In the genomic region with DNA sequence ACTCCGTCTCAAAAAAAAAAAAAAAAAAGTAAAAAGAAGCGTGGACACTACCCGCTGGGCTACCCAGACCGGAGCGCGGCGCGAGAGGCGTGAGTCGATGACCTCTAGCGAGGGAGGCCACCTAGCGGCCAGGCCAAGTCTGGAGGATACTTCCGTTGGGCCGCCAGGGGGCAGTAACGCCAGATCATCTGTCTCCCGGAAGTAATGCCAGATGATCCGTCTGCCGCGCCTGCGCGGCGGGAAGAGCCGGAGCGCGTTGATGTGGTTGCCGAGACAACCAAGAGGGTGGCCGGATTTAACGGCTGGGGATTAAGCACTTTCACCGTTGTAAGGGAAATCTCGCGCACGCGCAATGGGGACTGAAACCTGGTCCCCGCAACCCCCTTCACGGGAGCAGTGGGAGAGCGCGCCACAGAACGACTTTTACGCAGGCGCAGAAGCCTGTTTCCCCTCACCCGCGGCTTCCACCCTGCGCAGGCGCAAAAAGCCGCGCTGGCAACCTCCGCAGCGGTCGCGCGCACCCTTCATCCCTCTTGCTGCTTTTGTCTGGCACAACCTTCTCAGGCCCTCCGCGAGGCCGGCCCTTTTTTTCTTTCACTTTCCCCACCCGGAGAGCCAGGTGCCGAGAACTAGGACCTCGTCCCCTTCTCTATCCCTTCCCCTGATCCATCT, we compare ENCODE assay signal across 1 cellular context.
TF ChIP-seq lines count a peak whose summit lies in the region.

No MANE protein-coding gene starts in this region.

TF ChIP-seq in HepG2, 621 proteins besides CTCF, POLR2A, EP300 and RAD21 (continued from another document and continues in another):
- TF ChIP-seq, protein P1, sequence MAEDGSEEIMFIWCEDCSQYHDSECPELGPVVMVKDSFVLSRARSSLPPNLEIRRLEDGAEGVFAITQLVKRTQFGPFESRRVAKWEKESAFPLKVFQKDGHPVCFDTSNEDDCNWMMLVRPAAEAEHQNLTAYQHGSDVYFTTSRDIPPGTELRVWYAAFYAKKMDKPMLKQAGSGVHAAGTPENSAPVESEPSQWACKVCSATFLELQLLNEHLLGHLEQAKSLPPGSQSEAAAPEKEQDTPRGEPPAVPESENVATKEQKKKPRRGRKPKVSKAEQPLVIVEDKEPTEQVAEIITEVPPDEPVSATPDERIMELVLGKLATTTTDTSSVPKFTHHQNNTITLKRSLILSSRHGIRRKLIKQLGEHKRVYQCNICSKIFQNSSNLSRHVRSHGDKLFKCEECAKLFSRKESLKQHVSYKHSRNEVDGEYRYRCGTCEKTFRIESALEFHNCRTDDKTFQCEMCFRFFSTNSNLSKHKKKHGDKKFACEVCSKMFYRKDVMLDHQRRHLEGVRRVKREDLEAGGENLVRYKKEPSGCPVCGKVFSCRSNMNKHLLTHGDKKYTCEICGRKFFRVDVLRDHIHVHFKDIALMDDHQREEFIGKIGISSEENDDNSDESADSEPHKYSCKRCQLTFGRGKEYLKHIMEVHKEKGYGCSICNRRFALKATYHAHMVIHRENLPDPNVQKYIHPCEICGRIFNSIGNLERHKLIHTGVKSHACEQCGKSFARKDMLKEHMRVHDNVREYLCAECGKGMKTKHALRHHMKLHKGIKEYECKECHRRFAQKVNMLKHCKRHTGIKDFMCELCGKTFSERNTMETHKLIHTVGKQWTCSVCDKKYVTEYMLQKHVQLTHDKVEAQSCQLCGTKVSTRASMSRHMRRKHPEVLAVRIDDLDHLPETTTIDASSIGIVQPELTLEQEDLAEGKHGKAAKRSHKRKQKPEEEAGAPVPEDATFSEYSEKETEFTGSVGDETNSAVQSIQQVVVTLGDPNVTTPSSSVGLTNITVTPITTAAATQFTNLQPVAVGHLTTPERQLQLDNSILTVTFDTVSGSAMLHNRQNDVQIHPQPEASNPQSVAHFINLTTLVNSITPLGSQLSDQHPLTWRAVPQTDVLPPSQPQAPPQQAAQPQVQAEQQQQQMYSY (CRISPR knock-in tag; IDR thresholded peaks at IDR 0.05), result no peak; the same call in 1 of the 2 replicates
- TF ChIP-seq ZBTB42 (CRISPR knock-in tag; IDR thresholded peaks at IDR 0.05) (peak; percentile 35; the same call in 1 of the 2 replicates), ZNF598 (CRISPR knock-in tag; IDR thresholded peaks at IDR 0.05; ENCODE audit: borderline replicate concordance) (0 out of 2 replicates have a peak, but pooled peaks have one; percentile 37), ZC3H13 (CRISPR knock-in tag; IDR thresholded peaks at IDR 0.05) (peak; percentile 90; the same call in 1 of the 2 replicates), ZNF20 (CRISPR knock-in tag; IDR thresholded peaks at IDR 0.05) (no peak), CERS6 (CRISPR knock-in tag; IDR thresholded peaks at IDR 0.05) (no peak), ZNF839 (CRISPR knock-in tag; IDR thresholded peaks at IDR 0.05; ENCODE audit: borderline replicate concordance) (0 out of 2 replicates have a peak, but pooled peaks have one; percentile 64), KDM1A (CRISPR knock-in tag; IDR thresholded peaks at IDR 0.05) (0 out of 2 replicates have a peak, but pooled peaks have one; percentile 49), POLR2G (IDR thresholded peaks at IDR 0.05; ENCODE audit: low read depth, low read length) (peak; percentile 95), ZNF614 (CRISPR knock-in tag; IDR thresholded peaks at IDR 0.05; ENCODE audit: borderline replicate concordance) (peak; percentile 54; the same call in 1 of the 2 replicates), POGK (CRISPR knock-in tag; conservative IDR thresholded peaks at IDR 0.05) (0 out of 2 replicates have a peak, but pooled peaks have one; percentile 64), RARA (CRISPR knock-in tag; IDR thresholded peaks at IDR 0.05) (peak; percentile 48), ZNF280D (CRISPR knock-in tag; IDR thresholded peaks at IDR 0.05) (peak; percentile 26; the same call in 1 of the 2 replicates), ZNF296 (CRISPR knock-in tag; conservative IDR thresholded peaks at IDR 0.05) (no peak), TFDP1 (CRISPR knock-in tag; IDR thresholded peaks at IDR 0.05; ENCODE audit: borderline replicate concordance) (peak; percentile 81), ZNF124 (CRISPR knock-in tag; IDR thresholded peaks at IDR 0.05) (peak; percentile 33; the same call in 1 of the 2 replicates), ZFP1 (CRISPR knock-in tag; IDR thresholded peaks at IDR 0.05) (0 out of 2 replicates have a peak, but pooled peaks have one; percentile 21), ZNF138 (CRISPR knock-in tag; IDR thresholded peaks at IDR 0.05; ENCODE audit: low read depth) (0 out of 2 replicates have a peak, but pooled peaks have one; percentile 33), NCOA2 (CRISPR knock-in tag; IDR thresholded peaks at IDR 0.05) (peak; percentile 40), SAP130 (CRISPR knock-in tag; IDR thresholded peaks at IDR 0.05; ENCODE audit: low read depth) (peak; percentile 89), PHF20 (CRISPR knock-in tag; IDR thresholded peaks at IDR 0.05) (peak; percentile 91), KDM5B (CRISPR knock-in tag; IDR thresholded peaks at IDR 0.05; ENCODE audit: borderline replicate concordance) (peak; percentile 29), CHD4 (IDR thresholded peaks at IDR 0.05; ENCODE audit: borderline replicate concordance, low read length) (no peak), HNRNPH1 (optimal IDR thresholded peaks at IDR 0.05; ENCODE audit: low read depth, low read length) (no peak), ZNF234 (CRISPR knock-in tag; conservative IDR thresholded peaks at IDR 0.05) (no peak), HOXA5 (CRISPR knock-in tag; IDR thresholded peaks at IDR 0.05) (peak; percentile 47; the same call in 1 of the 2 replicates)
- TF ChIP-seq, protein P2, sequence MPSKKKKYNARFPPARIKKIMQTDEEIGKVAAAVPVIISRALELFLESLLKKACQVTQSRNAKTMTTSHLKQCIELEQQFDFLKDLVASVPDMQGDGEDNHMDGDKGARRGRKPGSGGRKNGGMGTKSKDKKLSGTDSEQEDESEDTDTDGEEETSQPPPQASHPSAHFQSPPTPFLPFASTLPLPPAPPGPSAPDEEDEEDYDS (CRISPR knock-in tag; IDR thresholded peaks at IDR 0.05), result no peak
- TF ChIP-seq, protein P3, sequence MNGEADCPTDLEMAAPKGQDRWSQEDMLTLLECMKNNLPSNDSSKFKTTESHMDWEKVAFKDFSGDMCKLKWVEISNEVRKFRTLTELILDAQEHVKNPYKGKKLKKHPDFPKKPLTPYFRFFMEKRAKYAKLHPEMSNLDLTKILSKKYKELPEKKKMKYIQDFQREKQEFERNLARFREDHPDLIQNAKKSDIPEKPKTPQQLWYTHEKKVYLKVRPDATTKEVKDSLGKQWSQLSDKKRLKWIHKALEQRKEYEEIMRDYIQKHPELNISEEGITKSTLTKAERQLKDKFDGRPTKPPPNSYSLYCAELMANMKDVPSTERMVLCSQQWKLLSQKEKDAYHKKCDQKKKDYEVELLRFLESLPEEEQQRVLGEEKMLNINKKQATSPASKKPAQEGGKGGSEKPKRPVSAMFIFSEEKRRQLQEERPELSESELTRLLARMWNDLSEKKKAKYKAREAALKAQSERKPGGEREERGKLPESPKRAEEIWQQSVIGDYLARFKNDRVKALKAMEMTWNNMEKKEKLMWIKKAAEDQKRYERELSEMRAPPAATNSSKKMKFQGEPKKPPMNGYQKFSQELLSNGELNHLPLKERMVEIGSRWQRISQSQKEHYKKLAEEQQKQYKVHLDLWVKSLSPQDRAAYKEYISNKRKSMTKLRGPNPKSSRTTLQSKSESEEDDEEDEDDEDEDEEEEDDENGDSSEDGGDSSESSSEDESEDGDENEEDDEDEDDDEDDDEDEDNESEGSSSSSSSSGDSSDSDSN (CRISPR knock-in tag; IDR thresholded peaks at IDR 0.05), result peak; percentile 65
- TF ChIP-seq, protein P4, sequence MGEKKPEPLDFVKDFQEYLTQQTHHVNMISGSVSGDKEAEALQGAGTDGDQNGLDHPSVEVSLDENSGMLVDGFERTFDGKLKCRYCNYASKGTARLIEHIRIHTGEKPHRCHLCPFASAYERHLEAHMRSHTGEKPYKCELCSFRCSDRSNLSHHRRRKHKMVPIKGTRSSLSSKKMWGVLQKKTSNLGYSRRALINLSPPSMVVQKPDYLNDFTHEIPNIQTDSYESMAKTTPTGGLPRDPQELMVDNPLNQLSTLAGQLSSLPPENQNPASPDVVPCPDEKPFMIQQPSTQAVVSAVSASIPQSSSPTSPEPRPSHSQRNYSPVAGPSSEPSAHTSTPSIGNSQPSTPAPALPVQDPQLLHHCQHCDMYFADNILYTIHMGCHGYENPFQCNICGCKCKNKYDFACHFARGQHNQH (CRISPR knock-in tag; IDR thresholded peaks at IDR 0.05), result peak; percentile 55; the same call in 1 of the 2 replicates
- TF ChIP-seq, protein P5, sequence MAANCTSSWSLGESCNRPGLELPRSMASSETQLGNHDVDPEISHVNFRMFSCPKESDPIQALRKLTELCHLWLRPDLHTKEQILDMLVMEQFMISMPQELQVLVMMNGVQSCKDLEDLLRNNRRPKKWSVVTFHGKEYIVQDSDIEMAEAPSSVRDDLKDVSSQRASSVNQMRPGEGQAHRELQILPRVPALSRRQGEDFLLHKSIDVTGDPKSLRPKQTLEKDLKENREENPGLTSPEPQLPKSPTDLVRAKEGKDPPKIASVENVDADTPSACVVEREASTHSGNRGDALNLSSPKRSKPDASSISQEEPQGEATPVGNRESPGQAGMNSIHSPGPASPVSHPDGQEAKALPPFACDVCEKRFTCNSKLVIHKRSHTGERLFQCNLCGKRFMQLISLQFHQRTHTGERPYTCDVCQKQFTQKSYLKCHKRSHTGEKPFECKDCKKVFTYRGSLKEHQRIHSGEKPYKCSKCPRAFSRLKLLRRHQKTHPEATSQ (CRISPR knock-in tag; IDR thresholded peaks at IDR 0.05; ENCODE audit: borderline replicate concordance), result peak; percentile 70; the same call in 1 of the 2 replicates
- TF ChIP-seq, protein P6, sequence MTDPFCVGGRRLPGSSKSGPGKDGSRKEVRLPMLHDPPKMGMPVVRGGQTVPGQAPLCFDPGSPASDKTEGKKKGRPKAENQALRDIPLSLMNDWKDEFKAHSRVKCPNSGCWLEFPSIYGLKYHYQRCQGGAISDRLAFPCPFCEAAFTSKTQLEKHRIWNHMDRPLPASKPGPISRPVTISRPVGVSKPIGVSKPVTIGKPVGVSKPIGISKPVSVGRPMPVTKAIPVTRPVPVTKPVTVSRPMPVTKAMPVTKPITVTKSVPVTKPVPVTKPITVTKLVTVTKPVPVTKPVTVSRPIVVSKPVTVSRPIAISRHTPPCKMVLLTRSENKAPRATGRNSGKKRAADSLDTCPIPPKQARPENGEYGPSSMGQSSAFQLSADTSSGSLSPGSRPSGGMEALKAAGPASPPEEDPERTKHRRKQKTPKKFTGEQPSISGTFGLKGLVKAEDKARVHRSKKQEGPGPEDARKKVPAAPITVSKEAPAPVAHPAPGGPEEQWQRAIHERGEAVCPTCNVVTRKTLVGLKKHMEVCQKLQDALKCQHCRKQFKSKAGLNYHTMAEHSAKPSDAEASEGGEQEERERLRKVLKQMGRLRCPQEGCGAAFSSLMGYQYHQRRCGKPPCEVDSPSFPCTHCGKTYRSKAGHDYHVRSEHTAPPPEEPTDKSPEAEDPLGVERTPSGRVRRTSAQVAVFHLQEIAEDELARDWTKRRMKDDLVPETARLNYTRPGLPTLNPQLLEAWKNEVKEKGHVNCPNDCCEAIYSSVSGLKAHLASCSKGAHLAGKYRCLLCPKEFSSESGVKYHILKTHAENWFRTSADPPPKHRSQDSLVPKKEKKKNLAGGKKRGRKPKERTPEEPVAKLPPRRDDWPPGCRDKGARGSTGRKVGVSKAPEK (CRISPR knock-in tag; IDR thresholded peaks at IDR 0.05; ENCODE audit: borderline replicate concordance), result no peak
